Comparison of ENCODE assay signal across 10 cellular contexts in genomic region chr4:56821394-56822263, GRCh38. TPM values are rescaled to one million over a fixed set of nuclear protein-coding genes. Genes with fewer than 3 reads are reported as not detected.
A peak's percentile ranks its signal among the peaks of the same experiment; 100 is the strongest.
DNase-seq lines count a peak whose midpoint lies in the region; ATAC-seq, FAIRE-seq and TF ChIP-seq lines count a peak whose summit lies in the region.
"Had no signal": no experiment of that assay in that cellular context is flagged by ENCODE, and none has a peak within 500 bp of the region (broad histone marks: within the 10 kb centered on the region; RNA-seq: fewer than 3 reads in every experiment).

Gene SPINK2, minus strand, starts transcription at chr4:56821701. Its CDS starts 39 bp downstream, at chr4:56821662.

- H3K36me3 Mint-ChIP-seq in mesothelial cell of epicardium: no peaks in the 10 kb centered on the region

- TF ChIP-seq POLR2A in A549 (IDR thresholded peaks at IDR 0.05; ENCODE audit: low read length): no peak

- H3K4me1 Mint-ChIP-seq in mesothelial cell of epicardium: no peaks in the 10 kb centered on the region

- no peak for TF ChIP-seq RAD21 in A549 (conservative IDR thresholded peaks at IDR 0.05 in 1 of 2, IDR thresholded peaks at IDR 0.05 in 1 of 2)

- TF ChIP-seq EP300 in A549 (IDR thresholded peaks at IDR 0.05): no peak

- no peaks in the 10 kb centered on the region for H3K9me3 ChIP-seq in A549

- H3K36me3 ChIP-seq in KMS-11 (ENCODE audit: insufficient read depth): no peaks in the 10 kb centered on the region

- H2AFZ ChIP-seq in KMS-11 (ENCODE audit: low read depth): peak within 1 kb of the TSS; percentile 80; the same call in 1 of the 2 replicates

- POLR2A ChIA-PET in A549 (lab: Yijun Ruan, JAX): no interaction called here

- H3K27ac Mint-ChIP-seq in mesothelial cell of epicardium: no peak within 1 kb of the TSS

- H3K9ac ChIP-seq in KMS-11: no peak within 1 kb of the TSS; the same call in 1 of the 2 replicates

- H3K27me3 Mint-ChIP-seq in mesothelial cell of epicardium (ENCODE audit: low read depth): peaks cover 62% of the 10 kb centered on the region

- H3K4me3 ChIP-seq in A549 (peak within 1 kb of the TSS; percentile 53), KMS-11 (IDR thresholded peaks at IDR 0.05; ENCODE audit: insufficient read depth, low read depth, low read length) (peak within 1 kb of the TSS; percentile 68), choroid plexus epithelial cell (ENCODE audit: low read depth, low read length) (peak within 1 kb of the TSS; percentile 53)

- H3K9me3 Mint-ChIP-seq in mesothelial cell of epicardium: no peaks in the 10 kb centered on the region

- no peaks in the 10 kb centered on the region for H4K20me1 ChIP-seq in KMS-11 (ENCODE audit: insufficient read depth)

- DNase-seq in A549 (ENCODE audit: low read depth in 1 of 2, low spot score in 1 of 2) (peak; percentile 22 to 61), choroid plexus epithelial cell (ENCODE audit: low read depth) (no peak), mesothelial cell of epicardium (ENCODE audit: low spot score in 2 of 2, unreplicated experiment in 2 of 2) (peak; percentile 37 to 58), HCEC 1CT (no peak)
- DNase-seq in stimulated activated CD8-positive, alpha-beta memory T cell treated with anti-CD3 and anti-CD28 coated beads, Interleukin-7, amount 100 ng/mL, for 48 hours (ENCODE audit: extremely low read depth in 1 of 2, low read depth in 1 of 2): peak; percentile 24 to 37

- 2% methylated on average over 4 of the region's 58 CpGs for WGBS in A549 (ENCODE audit: missing lambda C conversion rate)

- TF ChIP-seq CTCF in A549 (IDR thresholded peaks at IDR 0.05) (no peak; the same call in 2 of the 3 replicates), KMS-11 (conservative IDR thresholded peaks at IDR 0.05; ENCODE audit: low read depth, low read length) (0 out of 2 replicates have a peak, but pooled peaks have one; percentile 8), choroid plexus epithelial cell (conservative IDR thresholded peaks at IDR 0.05; ENCODE audit: low read depth, low read length) (peak; percentile 15), mesothelial cell of epicardium (IDR thresholded peaks at IDR 0.05; ENCODE audit: unreplicated experiment) (no peak)

- H3K27ac ChIP-seq in A549: peak within 1 kb of the TSS in 1 of 2 experiments; percentile 67; a peak in 3 of 6 replicates
- H3K27ac ChIP-seq in KMS-11: no peak within 1 kb of the TSS

- H3K4me2 ChIP-seq in A549 (peak within 1 kb of the TSS; percentile 73), KMS-11 (peak within 1 kb of the TSS; percentile 72)

- peaks cover 14% of the 10 kb centered on the region for H3K27me3 ChIP-seq in KMS-11 (ENCODE audit: insufficient read depth, low read depth)

- no peaks in the 10 kb centered on the region for H3K79me2 ChIP-seq in KMS-11 (ENCODE audit: insufficient read depth, low read depth)

- peak within 1 kb of the TSS; percentile 61 for H3K4me3 Mint-ChIP-seq in mesothelial cell of epicardium

- no peak for FAIRE-seq in A549 (lab: Jason Lieb, UNC)
- FAIRE-seq: GM18507 had no signal

- H3K4me1 ChIP-seq in A549 (no peaks in the 10 kb centered on the region), KMS-11 (ENCODE audit: low read depth, poor library complexity, severe bottlenecking) (peaks cover 37% of the 10 kb centered on the region)

- peak; percentile 96 to 97 for ATAC-seq in A549
- peak; percentile 65 for ATAC-seq in GM18867 (IDR thresholded peaks at IDR 0.05; ENCODE audit: unreplicated experiment)
- peak; percentile 69 to 71 for ATAC-seq in activated CD4-positive, CD25-positive, alpha-beta regulatory T cell treated with anti-CD3 and anti-CD28 coated beads, Interleukin-2, amount 50 U/mL, for 24 hours

- CTCF ChIA-PET in A549 (lab: Yijun Ruan, JAX): interaction anchor here (0.8 to 2.6 kb wide), 4 partner anchors 7 to 277 kb away, joined by 3 to 8 read pairs (median 4); no protein-coding TSS in a partner anchor

TF ChIP-seq in A549, 52 proteins besides CTCF, POLR2A, EP300 and RAD21:
- TF ChIP-seq KDM1A (IDR thresholded peaks at IDR 0.05; ENCODE audit: low read depth) (no peak), CHD4 (IDR thresholded peaks at IDR 0.05; ENCODE audit: borderline replicate concordance) (no peak), BCL3 (IDR thresholded peaks at IDR 0.05) (no peak), HDAC2 (IDR thresholded peaks at IDR 0.05) (no peak), CHD2 (IDR thresholded peaks at IDR 0.05; ENCODE audit: low read length, partially characterized antibody) (no peak), MAFK (IDR thresholded peaks at IDR 0.05; ENCODE audit: partially characterized antibody) (no peak), CEBPB (IDR thresholded peaks at IDR 0.05) (no peak), TP53 (CRISPR knock-in tag; IDR thresholded peaks at IDR 0.05) (no peak), ZC3H11A (IDR thresholded peaks at IDR 0.05) (no peak), NR3C1 (IDR thresholded peaks at IDR 0.05) (no peak), JUN (IDR thresholded peaks at IDR 0.05) (no peak), HOXA7 (CRISPR knock-in tag; IDR thresholded peaks at IDR 0.05) (no peak), HOXB5 (CRISPR knock-in tag; IDR thresholded peaks at IDR 0.05) (no peak), RNF2 (IDR thresholded peaks at IDR 0.05; ENCODE audit: borderline replicate concordance, low read depth) (no peak), ATOH8 (CRISPR knock-in tag; IDR thresholded peaks at IDR 0.05; ENCODE audit: low read depth) (no peak), SMC3 (IDR thresholded peaks at IDR 0.05) (no peak), CBX8 (IDR thresholded peaks at IDR 0.05) (no peak), ZSCAN20 (CRISPR knock-in tag; IDR thresholded peaks at IDR 0.05) (no peak)

RNA-seq across cellular contexts. Expression of gene SPINK2, which starts in this region (rescaled TPM):
- polyA plus RNA-seq in A549 (2011; rRNA removed): not detected in 2 replicates
- polyA plus RNA-seq in A549 (2012; cell fraction: cytosol; rRNA removed): 0.10 TPM in 1 of 2 replicates, not detected in the other
- 0.10 TPM in 1 of 2 replicates, not detected in the other for polyA plus RNA-seq in A549 (2012; cell fraction: nucleus; rRNA removed)
- polyA plus RNA-seq in A549 (2017; fragmentation: RNase III; extraction: RNeasy Plus Mini Kit Qiagen cat#74134 plus additional on column Dnase treatment): not detected in 3 replicates
- polyA minus RNA-seq in A549 (2011; rRNA and poly(A)+ RNA removed): not detected in 2 replicates
- total RNA-seq in mesothelial cell of epicardium: not detected in 3 replicates
- total RNA-seq: temporal lobe had no signal

Comparison
In these comparisons a context has a peak if more than half of its experiments do, and no peak if none do; other contexts are left out.
1. Peak in DNase-seq, ATAC-seq, H3K4me3 ChIP-seq and H3K4me2 ChIP-seq in A549; RNA of the gene not detected or under 1 TPM.
2. Peak in DNase-seq in mesothelial cell of epicardium; RNA of the gene not detected or under 1 TPM.
3. DNase-seq: peak in stimulated activated CD8-positive, alpha-beta memory T cell treated with anti-CD3 and anti-CD28 coated beads, Interleukin-7, amount 100 ng/mL, for 48 hours (2 of 2); none in choroid plexus epithelial cell (single experiment) and HCEC 1CT (single experiment).
4. CTCF ChIP-seq: peak in KMS-11 (single experiment) and choroid plexus epithelial cell (single experiment); none in A549 (single experiment) and mesothelial cell of epicardium (single experiment).
5. Peak in every context shown above with its lines, with median percentiles within 50 percentile points of each other: ATAC-seq and H3K4me3 ChIP-seq.